In the genomic region with DNA sequence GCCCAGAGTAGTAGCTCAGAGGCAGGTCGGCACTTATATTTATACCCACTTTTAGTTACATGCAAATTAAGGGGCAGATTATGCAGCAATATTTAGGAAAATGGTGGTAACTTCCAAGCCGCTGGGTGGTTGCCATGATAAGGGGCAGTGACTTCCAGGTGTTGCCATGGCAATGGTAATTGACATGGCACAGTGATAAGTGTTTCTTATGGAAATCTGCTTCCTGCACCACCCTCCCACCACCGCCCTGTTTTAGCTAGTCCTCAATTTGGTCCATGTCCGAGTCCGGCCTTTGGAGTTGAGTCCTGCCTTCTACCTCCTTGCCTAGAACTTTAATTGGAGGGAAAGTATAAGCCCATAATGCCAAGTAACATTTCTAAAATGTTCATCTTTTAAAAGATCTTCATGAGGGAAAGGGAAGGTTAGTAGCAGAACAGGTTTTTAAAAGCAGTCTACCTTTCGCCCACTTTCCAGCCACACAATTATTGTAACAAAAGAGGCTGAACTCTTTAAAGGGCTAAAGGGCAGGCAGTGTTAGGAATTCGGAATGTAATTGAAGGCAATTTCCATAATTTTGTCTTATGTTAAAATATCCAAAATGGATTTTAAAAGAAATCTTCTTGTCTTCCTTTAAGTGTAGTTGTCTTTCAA, we compare ENCODE assay signal across 23 cellular contexts. TPM values are rescaled to one million over a fixed set of nuclear protein-coding genes. Genes with fewer than 3 reads are reported as not detected.
DNase-seq lines count a peak whose midpoint lies in the region; ATAC-seq and TF ChIP-seq lines count a peak whose summit lies in the region.
"Had no signal": no experiment of that assay in that cellular context is flagged by ENCODE, and none has a peak within 500 bp of the region (broad histone marks: within the 10 kb centered on the region; RNA-seq: fewer than 3 reads in every experiment).

No MANE protein-coding gene starts in this region.

- H3K36me3 ChIP-seq in adrenal gland (replicated peaks in 1 of 2) (no peaks in the 10 kb centered on the region), mucosa of descending colon (ENCODE audit: low read depth) (no peaks in the 10 kb centered on the region), urinary bladder (ENCODE audit: insufficient read depth) (no peaks in the 10 kb centered on the region), endodermal cell (ENCODE audit: control insufficient read depth, insufficient read depth, low read length) (peaks cover 22% of the 10 kb centered on the region)
- H3K36me3 ChIP-seq: BLaER1, HAP-1, MG63 had no signal

- no peak overlapping the region for H3K4me3 Mint-ChIP-seq in endodermal cell
- H3K4me3 Mint-ChIP-seq: CD4-positive, CD25-positive, alpha-beta regulatory T cell; HFFc6 had no signal

- H3K27me3 ChIP-seq in adrenal gland (no peaks in the 10 kb centered on the region), endodermal cell (ENCODE audit: control insufficient read depth, insufficient read depth, low read length, poor library complexity, severe bottlenecking) (no peaks in the 10 kb centered on the region)
- H3K27me3 ChIP-seq: BLaER1, MG63 had no signal

- H3K36me3 Mint-ChIP-seq in endodermal cell (ENCODE audit: low read depth) = peaks cover 28% of the 10 kb centered on the region
- H3K36me3 Mint-ChIP-seq: CD4-positive, CD25-positive, alpha-beta regulatory T cell had no signal

- H3K4me1 ChIP-seq in adrenal gland (replicated peaks in 1 of 2) = peaks cover 12 to 17% of the 10 kb centered on the region in 2 donors
- no peaks in the 10 kb centered on the region for H3K4me1 ChIP-seq in mucosa of descending colon (ENCODE audit: low read depth)
- H3K4me1 ChIP-seq in urinary bladder (ENCODE audit: insufficient read depth) = no peaks in the 10 kb centered on the region
- H3K4me1 ChIP-seq in endodermal cell (ENCODE audit: control insufficient read depth, insufficient read depth, low read length) = no peaks in the 10 kb centered on the region
- H3K4me1 ChIP-seq: HAP-1 had no signal

- peak overlapping the region in 3 of 5 donors; percentile 60 to 80 (median 76) for H3K27ac ChIP-seq in adrenal gland
- peak overlapping the region; percentile 11 for H3K27ac ChIP-seq in urinary bladder (ENCODE audit: low read depth)
- H3K27ac ChIP-seq in endodermal cell (ENCODE audit: low read depth, low read length) = no peak overlapping the region
- H3K27ac ChIP-seq: BLaER1 had no signal

- peaks cover 10% of the 10 kb centered on the region for H3K4me1 Mint-ChIP-seq in endodermal cell
- H3K4me1 Mint-ChIP-seq: CD4-positive, CD25-positive, alpha-beta regulatory T cell had no signal

- no peaks in the 10 kb centered on the region for H3K27me3 Mint-ChIP-seq in endodermal cell (ENCODE audit: insufficient read depth)

- no peak overlapping the region for H3K9ac ChIP-seq in endodermal cell (ENCODE audit: extremely low read depth, low read length, poor library complexity, severe bottlenecking)
- H3K9ac ChIP-seq: BLaER1 had no signal

- DNase-seq in left cardiac atrium (peak; percentile 57), Right ventricle myocardium inferior (ENCODE audit: missing footprints) (no peak), adrenal gland (no peak), mucosa of descending colon (peak in 2 of 3 donors; percentile 30), endodermal cell (no peak), cortex of kidney (lab: John Stamatoyannopoulos, UW) (no peak)
- DNase-seq: CD4-positive, CD25-positive, alpha-beta regulatory T cell; DMS153; DND-41; GOT3; HFFc6; KG1; MG63; NCI-H187; NCI-H2081 treated with DMSO at 0.1 percent for 48 hours; NCI-H510A; NCI-H69 had no signal

- WGBS in adrenal gland, 4 donors = 83 to 96% (median 89%) methylated on average over 7 of the region's 7 CpGs
- 88% methylated on average over 7 of the region's 7 CpGs for WGBS in urinary bladder
- WGBS in endodermal cell (ENCODE audit: insufficient coverage in 1 of 2, insufficient read length in 1 of 2), 2 experiments = 94 to 96% methylated on average over 2 to 7 of the region's 7 CpGs

- no peak for TF ChIP-seq CTCF in adrenal gland (IDR thresholded peaks at IDR 0.05)
- no peak for TF ChIP-seq CTCF in mucosa of descending colon (IDR thresholded peaks at IDR 0.05)
- TF ChIP-seq CTCF in endodermal cell (conservative IDR thresholded peaks at IDR 0.05) = no peak

- no peak for TF ChIP-seq POLR2A in adrenal gland (IDR thresholded peaks at IDR 0.05)

- no peak overlapping the region for H3K4me3 ChIP-seq in adrenal gland
- no peak overlapping the region for H3K4me3 ChIP-seq in mucosa of descending colon
- H3K4me3 ChIP-seq in urinary bladder (ENCODE audit: low read depth, low read length) = no peak overlapping the region
- no peak overlapping the region for H3K4me3 ChIP-seq in endodermal cell (ENCODE audit: low read length)
- H3K4me3 ChIP-seq: BLaER1, HAP-1, MG63 had no signal

- no peak overlapping the region for H3K27ac Mint-ChIP-seq in endodermal cell
- H3K27ac Mint-ChIP-seq: CD4-positive, CD25-positive, alpha-beta regulatory T cell; HFFc6 had no signal

- intact Hi-C loops in left cardiac atrium (cut with DNase I) = no loop called here
- intact Hi-C loops in Right ventricle myocardium inferior (cut with DNase I) = no loop called here
- intact Hi-C loops in adrenal gland (cut with DNase I) = no loop called here
- intact Hi-C loops in mucosa of descending colon (cut with DNase I, micrococcal nuclease) = no loop called here

- H3K9me3 ChIP-seq in adrenal gland (replicated peaks in 1 of 3) (no peaks in the 10 kb centered on the region), mucosa of descending colon (no peaks in the 10 kb centered on the region), endodermal cell (ENCODE audit: control insufficient read depth, low read length) (peaks cover 9% of the 10 kb centered on the region)
- H3K9me3 ChIP-seq: BLaER1, HAP-1 had no signal

- ATAC-seq in left cardiac atrium = peak in 1 of 2 donors; percentile 44
- ATAC-seq in Right ventricle myocardium inferior = no peak
- ATAC-seq in mucosa of descending colon = peak; percentile 77
- no peak for ATAC-seq in GM21737 (IDR thresholded peaks at IDR 0.05; ENCODE audit: unreplicated experiment)

- no peaks in the 10 kb centered on the region for H3K9me3 Mint-ChIP-seq in endodermal cell
- H3K9me3 Mint-ChIP-seq: CD4-positive, CD25-positive, alpha-beta regulatory T cell had no signal

RNA-seq across cellular contexts. Expression of a gene that starts 21.7 kb away (rescaled TPM):
- under 1 TPM in 1 of 2 donors, not detected in 1; 0.03 TPM for total RNA-seq in left cardiac atrium
- total RNA-seq in Right ventricle myocardium inferior = not detected
- total RNA-seq in adrenal gland = under 1 TPM in 6 of 8 donors, not detected in 2; under 0.01 to 0.18 (median 0.11) TPM
- under 1 TPM; 0.03 to 0.09 (median 0.08) TPM for polyA plus RNA-seq in adrenal gland
- under 1 TPM in 1 of 3 donors, not detected in 2; 0.03 TPM for total RNA-seq in mucosa of descending colon
- 0.79 TPM for total RNA-seq in urinary bladder
- 0.04 TPM for polyA plus RNA-seq in urinary bladder
- total RNA-seq in endodermal cell = 1 to 10 TPM; 2.7 to 5.0 TPM
- 1.4 TPM for polyA plus RNA-seq in endodermal cell (2013, experiment 1 of 2)
- 1.4 TPM for polyA plus RNA-seq in endodermal cell (2013, experiment 2 of 2)
- total RNA-seq: CD4-positive, CD25-positive, alpha-beta regulatory T cell; HFFc6; OCI-LY7 had no signal
- polyA plus RNA-seq: AG04450; CD4-positive, CD25-positive, alpha-beta regulatory T cell had no signal

RNA-seq across cellular contexts. Expression of a gene that starts 52.6 kb away (rescaled TPM):
- total RNA-seq in left cardiac atrium (1 to 10 TPM; 3.0 to 4.7 TPM), Right ventricle myocardium inferior (2.8 TPM), adrenal gland (1 to 10 TPM; 3.1 to 6.5 (median 5.2) TPM), mucosa of descending colon (1 to 10 TPM; 4.9 to 7.9 (median 5.1) TPM), urinary bladder (30.1 TPM), endodermal cell (10 to 100 TPM; 22.6 to 25.3 TPM)
- polyA plus RNA-seq in adrenal gland (1 to 10 TPM; 1.3 to 8.3 (median 1.9) TPM), urinary bladder (7.4 TPM)
- 13.4 TPM for polyA plus RNA-seq in endodermal cell (2013, experiment 1 of 2)
- polyA plus RNA-seq in endodermal cell (2013, experiment 2 of 2) = 15.3 TPM
- polyA plus RNA-seq: CD4-positive, CD25-positive, alpha-beta regulatory T cell had no signal

Comparison
In these comparisons a context has a peak if more than half of its experiments do, and no peak if none do; other contexts are left out.
1. DNase-seq: peak in left cardiac atrium (single experiment) and mucosa of descending colon (2 of 3); none in Right ventricle myocardium inferior (single experiment), adrenal gland (0 of 7), endodermal cell (single experiment) and cortex of kidney (single experiment).